In the genomic region with DNA sequence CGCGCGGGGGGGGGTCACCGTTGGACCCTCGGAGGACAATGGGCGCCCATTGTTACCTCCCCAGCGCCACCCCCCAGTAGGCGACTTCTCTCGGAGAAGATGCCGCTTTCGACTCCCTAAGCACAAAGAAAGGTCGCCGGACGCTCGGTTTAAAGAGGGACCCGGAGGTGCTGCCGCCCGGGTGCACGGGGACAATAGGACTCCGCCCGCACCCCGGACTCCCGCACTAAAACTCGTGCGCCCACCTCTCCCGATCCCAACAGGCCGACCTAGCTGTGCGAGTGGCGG, we compare ENCODE assay signal across 8 cellular contexts. TPM values are rescaled to one million over a fixed set of nuclear protein-coding genes. Genes with fewer than 3 reads are reported as not detected.
DNase-seq lines count a peak whose midpoint lies in the region; ATAC-seq and TF ChIP-seq lines count a peak whose summit lies in the region.

No MANE protein-coding gene starts in this region.

- peak overlapping the region; percentile 89 for H3K9ac ChIP-seq in IMR-90 (ENCODE audit: low read depth, low read length)

- H3K27ac ChIP-seq in IMR-90 (ENCODE audit: insufficient read depth, low read length) (peak overlapping the region; percentile 87), body of pancreas (peak overlapping the region; percentile 87 to 95 (median 92)), uterus (peak overlapping the region; percentile 95 to 97)

- DNase-seq in activated naive CD4-positive, alpha-beta T cell treated with anti-CD3 and anti-CD28 coated beads for 36 hours: peak; percentile 27
- DNase-seq in activated naive CD4-positive, alpha-beta T cell treated with anti-CD3 and anti-CD28 coated beads, Interleukin-2, amount 50 U/mL, for 16 hours: no peak
- DNase-seq in IMR-90 (no peak), body of pancreas (no peak), memory B cell (ENCODE audit: low spot score in 2 of 2) (no peak), uterus (no peak), NCI-H1436 (lab: John Stamatoyannopoulos, UW) (no peak), medulla oblongata (ENCODE audit: extremely low spot score) (no peak)

- H3K9me1 ChIP-seq in IMR-90 (ENCODE audit: insufficient read depth, low read length): peaks cover 10% of the 10 kb centered on the region

- peak overlapping the region; percentile 63 for H3K27ac Mint-ChIP-seq in activated naive CD4-positive, alpha-beta T cell treated with anti-CD3 and anti-CD28 coated beads for 36 hours
- peak overlapping the region; percentile 93 for H3K27ac Mint-ChIP-seq in memory B cell

- H3K4me1 Mint-ChIP-seq in activated naive CD4-positive, alpha-beta T cell treated with anti-CD3 and anti-CD28 coated beads for 36 hours (ENCODE audit: low read depth): peaks cover 42% of the 10 kb centered on the region
- H3K4me1 Mint-ChIP-seq in memory B cell: peaks cover 38% of the 10 kb centered on the region

- peak overlapping the region; percentile 86 for H2AFZ ChIP-seq in IMR-90 (replicated peaks; ENCODE audit: low read length, poor library complexity)

- ATAC-seq in IMR-90 (ENCODE audit: low read depth): peak; percentile 8; the same call in 1 of the 2 replicates
- peak; percentile 17 for ATAC-seq in body of pancreas
- ATAC-seq in memory B cell (ENCODE audit: low read depth): peak; percentile 27

- H2BK15ac ChIP-seq in IMR-90 (ENCODE audit: low read depth, low read length): peak overlapping the region; percentile 25; the same call in 1 of the 3 replicates

- BruUV-seq in IMR-90 (replicated peaks; lab: Mats Ljungman, UMichigan): no TSS peak

- H2AK5ac ChIP-seq in IMR-90 (ENCODE audit: low read depth, low read length): peak overlapping the region; percentile 54; the same call in 1 of the 2 replicates

- peak overlapping the region; percentile 74; the same call in 1 of the 2 replicates for H3K18ac ChIP-seq in IMR-90 (ENCODE audit: low read depth, low read length)

- H3K4me3 ChIP-seq in IMR-90 (ENCODE audit: insufficient read depth, low read depth, low read length) (peak overlapping the region; percentile 99), body of pancreas (peak overlapping the region; percentile 85 to 97), uterus (peak overlapping the region; percentile 82 to 97)

- H3K9me3 ChIP-seq in IMR-90 (ENCODE audit: control insufficient read depth, insufficient read depth, low read length): no peaks in the 10 kb centered on the region
- no peaks in the 10 kb centered on the region for H3K9me3 ChIP-seq in body of pancreas
- no peaks in the 10 kb centered on the region for H3K9me3 ChIP-seq in uterus

- H3K27me3 ChIP-seq in IMR-90 (ENCODE audit: control insufficient read depth, insufficient read depth, low read length): no peaks in the 10 kb centered on the region
- no peaks in the 10 kb centered on the region for H3K27me3 ChIP-seq in body of pancreas
- H3K27me3 ChIP-seq in uterus: no peaks in the 10 kb centered on the region

- no peak for TF ChIP-seq POLR2A in IMR-90 (IDR thresholded peaks at IDR 0.05; ENCODE audit: low read depth, low read length)
- TF ChIP-seq POLR2A in body of pancreas (IDR thresholded peaks at IDR 0.05): no peak
- no peak for TF ChIP-seq POLR2A in uterus (IDR thresholded peaks at IDR 0.05)

- peaks cover 16% of the 10 kb centered on the region for H3K36me3 ChIP-seq in IMR-90 (ENCODE audit: control insufficient read depth, insufficient read depth, low read length)
- no peaks in the 10 kb centered on the region for H3K36me3 ChIP-seq in body of pancreas (replicated peaks in 1 of 2; ENCODE audit: insufficient read depth in 1 of 2, low read depth in 2 of 2)
- H3K36me3 ChIP-seq in uterus: no peaks in the 10 kb centered on the region

- H3K4me1 ChIP-seq in IMR-90 (ENCODE audit: control insufficient read depth, insufficient read depth, low read length) (peaks cover 12% of the 10 kb centered on the region), body of pancreas (peaks cover 24% of the 10 kb centered on the region), uterus (peaks cover 0 to 4% of the 10 kb centered on the region in 2 donors)

- H4K91ac ChIP-seq in IMR-90 (ENCODE audit: insufficient read depth, low read depth, low read length): peak overlapping the region; percentile 76

- peak overlapping the region; percentile 38 to 48; a peak in 3 of 4 replicates for H4K8ac ChIP-seq in IMR-90 (ENCODE audit: low read depth in 2 of 2, low read length in 2 of 2)

- H3K23ac ChIP-seq in IMR-90 (ENCODE audit: low read depth, low read length): 0 out of 2 replicates have a peak overlapping the region, but pooled peaks have one; percentile 35

- H3K9me3 Mint-ChIP-seq in activated naive CD4-positive, alpha-beta T cell treated with anti-CD3 and anti-CD28 coated beads for 36 hours: no peaks in the 10 kb centered on the region
- H3K9me3 Mint-ChIP-seq in memory B cell: no peaks in the 10 kb centered on the region

- no peaks in the 10 kb centered on the region for H3K27me3 Mint-ChIP-seq in activated naive CD4-positive, alpha-beta T cell treated with anti-CD3 and anti-CD28 coated beads for 36 hours (ENCODE audit: low read depth)
- no peaks in the 10 kb centered on the region for H3K27me3 Mint-ChIP-seq in memory B cell

- intact Hi-C loops in activated naive CD4-positive, alpha-beta T cell treated with anti-CD3 and anti-CD28 coated beads for 36 hours (cut with micrococcal nuclease): loop anchor here (1.0 to 5.0 kb wide), 9 partner anchors 13 to 589 kb away; partner anchors contain the start of genes GPATCH11, HEATR5B and PRKD3
- intact Hi-C loops in IMR-90 (cut with micrococcal nuclease): loop anchor here (1.0 to 10.0 kb wide), 5 partner anchors 41 to 603 kb away; no protein-coding TSS in a partner anchor
- intact Hi-C loops in body of pancreas (cut with DNase I): no loop called here
- intact Hi-C loops in uterus (cut with DNase I; ENCODE audit: low total_unique reads): no loop called here

- H2BK120ac ChIP-seq in IMR-90 (ENCODE audit: low read depth, low read length): peak overlapping the region; percentile 69

- no peak for TF ChIP-seq RAD21 in IMR-90 (IDR thresholded peaks at IDR 0.05; ENCODE audit: low read length)

- peak overlapping the region; percentile 70 for H3K4ac ChIP-seq in IMR-90 (ENCODE audit: low read depth, low read length)

- in situ Hi-C loops in IMR-90 (cut with MboI; ENCODE audit: low sequenced_read_pairs): loop anchor here (5.0 kb wide), 1 partner anchor 156 kb away; no protein-coding TSS in a partner anchor

- H4K20me1 ChIP-seq in IMR-90 (ENCODE audit: insufficient read depth, low read length): peaks cover 45% of the 10 kb centered on the region

- peak overlapping the region; percentile 70 for H3K56ac ChIP-seq in IMR-90 (ENCODE audit: extremely low read depth, insufficient read depth, low read length)

- peak overlapping the region; percentile 91 for H2BK5ac ChIP-seq in IMR-90 (ENCODE audit: low read depth, low read length, poor library complexity, severe bottlenecking)

- WGBS in IMR-90 (ENCODE audit: extremely low coverage in 2 of 2, insufficient read length in 1 of 2), 2 experiments: 1% methylated on average over 14 of the region's 29 CpGs; no CpG with 5 or more reads in 1 of the 2 experiments
- 1% methylated on average over 29 of the region's 29 CpGs; no CpG with 5 or more reads in 1 of the 2 donors for WGBS in body of pancreas, 2 donors

- POLR2A ChIA-PET in IMR-90 (lab: Charles Lee; ENCODE audit: unreplicated experiment): interaction anchor here (0.6 to 1.7 kb wide), 6 partner anchors 27 to 157 kb away, joined by 3 to 4 read pairs (median 4); no protein-coding TSS in a partner anchor

- peaks cover 0 to 20% of the 10 kb centered on the region in 2 experiments; a peak in 2 of 4 replicates for H3K79me1 ChIP-seq in IMR-90 (ENCODE audit: low read depth in 1 of 2, low read length in 2 of 2)

- peak overlapping the region; percentile 91 for H2AK9ac ChIP-seq in IMR-90 (replicated peaks; ENCODE audit: low read depth, low read length, poor library complexity)

- dilution Hi-C loops in IMR-90 (cut with HindIII; ENCODE audit: low sequenced_read_pairs, unreplicated experiment): no loop called here

- peak overlapping the region; percentile 84 for H3K4me2 ChIP-seq in IMR-90 (ENCODE audit: low read depth, low read length)

- peak overlapping the region; percentile 55 for H4K5ac ChIP-seq in IMR-90 (ENCODE audit: low read depth, low read length)

- H2BK20ac ChIP-seq in IMR-90 (ENCODE audit: low read depth, low read length): peak overlapping the region; percentile 31; the same call in 1 of the 2 replicates

- TF ChIP-seq CTCF in IMR-90 (conservative IDR thresholded peaks at IDR 0.05; ENCODE audit: low read depth, low read length) (no peak), body of pancreas (IDR thresholded peaks at IDR 0.05) (no peak), uterus (IDR thresholded peaks at IDR 0.05) (no peak)

- peak overlapping the region; percentile 43 for H3K14ac ChIP-seq in IMR-90 (replicated peaks; ENCODE audit: low read depth, low read length)

- peak overlapping the region; percentile 72 for H3K4me3 Mint-ChIP-seq in activated naive CD4-positive, alpha-beta T cell treated with anti-CD3 and anti-CD28 coated beads for 36 hours
- H3K4me3 Mint-ChIP-seq in memory B cell: peak overlapping the region; percentile 92

- H3K36me3 Mint-ChIP-seq in activated naive CD4-positive, alpha-beta T cell treated with anti-CD3 and anti-CD28 coated beads for 36 hours (ENCODE audit: low read depth): no peaks in the 10 kb centered on the region
- no peaks in the 10 kb centered on the region for H3K36me3 Mint-ChIP-seq in memory B cell

- CTCF ChIA-PET in activated naive CD4-positive, alpha-beta T cell treated with anti-CD3 and anti-CD28 coated beads for 36 hours (lab: Charles Lee): interaction anchor here (0.9 kb wide), 1 partner anchor 206 kb away, joined by 5 read pairs; no protein-coding TSS in a partner anchor
- CTCF ChIA-PET in IMR-90 (lab: Yijun Ruan, JAX): interaction anchor here (1.1 kb wide), 1 partner anchor 101 kb away, joined by 3 read pairs; no protein-coding TSS in a partner anchor

TF ChIP-seq in IMR-90, 13 proteins besides CTCF, POLR2A, EP300 and RAD21 (continues in another document):
- TF ChIP-seq NFE2L2 (IDR thresholded peaks at IDR 0.05; ENCODE audit: low read depth, low read length): no peak
- TF ChIP-seq ELK1 (IDR thresholded peaks at IDR 0.05; ENCODE audit: borderline replicate concordance, low read depth, low read length): no peak

RNA-seq across cellular contexts. Expression of gene CDC42EP3, which starts 0.3 kb away (rescaled TPM):
- total RNA-seq in activated naive CD4-positive, alpha-beta T cell treated with anti-CD3 and anti-CD28 coated beads for 36 hours: 1 to 10 TPM; 8.5 to 9.4 TPM
- 152 and 167 TPM in 2 replicates for total RNA-seq in IMR-90 (2012; rRNA removed)
- polyA plus RNA-seq in IMR-90 (2012; rRNA removed): 177 and 193 TPM in 2 replicates
- 71.7 and 119 TPM in 2 replicates for polyA plus RNA-seq in IMR-90 (2012; cell fraction: cytosol; rRNA removed)
- 63.1 and 123 TPM in 2 replicates for polyA plus RNA-seq in IMR-90 (2012; cell fraction: nucleus; rRNA removed; ENCODE audit: low replicate concordance)
- 1 to 10 TPM; 5.3 to 7.8 TPM for total RNA-seq in body of pancreas
- total RNA-seq in uterus: 10 to 100 TPM; 24.7 to 93.0 (median 57.3) TPM

Comparison
In these comparisons a context has a peak if more than half of its experiments do, and no peak if none do; other contexts are left out.
1. intact Hi-C loops: an anchor here in activated naive CD4-positive, alpha-beta T cell treated with anti-CD3 and anti-CD28 coated beads for 36 hours (1.0 to 5.0 kb wide) and IMR-90 (1.0 to 10.0 kb wide); none called in body of pancreas and uterus.